Comparison of ENCODE assay signal across 1 cellular context in the genomic region with DNA sequence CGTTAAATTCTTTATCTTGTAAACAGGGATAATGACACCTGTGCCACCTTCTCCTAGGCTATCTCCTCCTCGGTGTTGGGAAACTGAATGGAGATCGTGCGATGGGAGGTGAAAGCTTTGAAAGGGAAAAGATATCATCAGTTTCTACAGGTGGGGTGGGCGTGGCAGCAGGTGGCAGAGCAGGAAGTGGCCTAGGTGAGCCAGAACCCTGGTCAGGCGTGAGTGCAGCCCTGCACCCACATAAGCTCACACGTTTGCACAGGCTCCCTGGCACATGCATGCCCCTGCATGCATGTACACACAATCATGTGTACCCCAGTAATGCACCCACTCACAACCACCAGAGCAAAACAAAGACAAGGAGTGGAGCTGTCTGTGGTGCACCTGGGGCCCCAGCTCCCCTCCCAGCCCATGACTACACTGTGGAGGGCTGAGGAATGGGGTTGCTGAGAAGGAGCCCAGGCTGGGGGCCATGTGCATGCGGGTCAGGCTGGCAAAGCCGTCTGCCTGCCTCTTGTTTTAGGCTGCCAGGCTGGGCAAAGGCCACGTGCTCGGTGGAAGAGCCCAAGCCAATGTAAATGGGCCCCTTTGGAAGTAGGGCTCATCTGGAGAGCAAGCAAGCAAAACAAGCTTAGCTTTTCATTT.
TF ChIP-seq lines count a peak whose summit lies in the region.

No MANE protein-coding gene starts in this region.

TF ChIP-seq in H1, 55 proteins besides CTCF, POLR2A, EP300 and RAD21:
- TF ChIP-seq ZNF274 (IDR thresholded peaks at IDR 0.05; ENCODE audit: borderline replicate concordance, extremely low read depth, low read length) (no peak), BCL11A (IDR thresholded peaks at IDR 0.05; ENCODE audit: low read depth in 2 of 2, low read length in 2 of 2) (no peak), NRF1 (IDR thresholded peaks at IDR 0.05; ENCODE audit: low read depth, low read length) (no peak), TAF1 (IDR thresholded peaks at IDR 0.05; ENCODE audit: low read depth, low read length) (no peak), SIRT6 (IDR thresholded peaks at IDR 0.05; ENCODE audit: low read length) (no peak), TAF7 (optimal IDR thresholded peaks at IDR 0.05; ENCODE audit: borderline replicate concordance, low read depth, low read length) (no peak), FOSL1 (IDR thresholded peaks at IDR 0.05; ENCODE audit: insufficient read depth, low read depth, low read length) (no peak), MAFK (IDR thresholded peaks at IDR 0.05; ENCODE audit: low read depth, low read length) (no peak), CTBP2 (IDR thresholded peaks at IDR 0.05; ENCODE audit: borderline replicate concordance, insufficient read depth, insufficient read length, low read length) (no peak), SIX5 (IDR thresholded peaks at IDR 0.05; ENCODE audit: low read depth, low read length) (no peak), SAP30 (IDR thresholded peaks at IDR 0.05; ENCODE audit: insufficient read depth, insufficient replicate concordance, low read length) (no peak)
